In genomic region chr3:82085356-82085755, GRCh38 we compare ENCODE assay signal across 23 cellular contexts.
DNase-seq lines count a peak whose midpoint lies in the region; TF ChIP-seq lines count a peak whose summit lies in the region.
"Had no signal": no experiment of that assay in that cellular context is flagged by ENCODE, and none has a peak within 500 bp of the region (broad histone marks: within the 10 kb centered on the region; RNA-seq: fewer than 3 reads in every experiment).

No MANE protein-coding gene starts in this region.

- no TSS peak for BruUV-seq in Calu3 (replicated peaks; lab: Mats Ljungman, UMichigan)

- H3K4me3 ChIP-seq in HUES64 (ENCODE audit: low read length) (peak overlapping the region; percentile 20; the same call in 1 of the 2 replicates), dorsolateral prefrontal cortex (peak overlapping the region in 40 of 59 donors; percentile 1 to 58 (median 31)), neuron (ENCODE audit: low read length) (no peak overlapping the region)
- H3K4me3 ChIP-seq: BLaER1, tibial nerve had no signal

- no peak for DNase-seq in Calu3
- no peak for DNase-seq in dorsolateral prefrontal cortex
- DNase-seq in activated T-cell treated with anti-CD3 and anti-CD28 coated beads, Interleukin-2, amount 50 U/mL, for 48 hours: no peak
- no peak for DNase-seq in activated naive CD4-positive, alpha-beta T cell treated with anti-CD3 and anti-CD28 coated beads for 36 hours
- DNase-seq in SHP77 (lab: John Stamatoyannopoulos, UW): no peak
- DNase-seq: activated CD4-positive, alpha-beta memory T cell treated with anti-CD3 and anti-CD28 coated beads, Interleukin-2, amount 10 ng/mL, durations not matched to agents 7 days and 5 days; activated CD4-positive, alpha-beta T cell treated with anti-CD3 and anti-CD28 coated beads for 1 hour; aorta; Caco-2; DMS79; GDM1; left cardiac atrium; naive B cell; NCI-H1417 treated with DMSO at 0.1 percent for 48 hours; NCI-H774; RPMI8226; stimulated activated CD4-positive, alpha-beta T cell treated with anti-CD3 and anti-CD28 coated beads, Interleukin-2, amount 100 ng/mL, for 48 hours; T-helper 2 cell had no signal

- TF ChIP-seq CTCF in Calu3 (IDR thresholded peaks at IDR 0.05; ENCODE audit: unreplicated experiment) (no peak), dorsolateral prefrontal cortex (IDR thresholded peaks at IDR 0.05 in 54 of 56, conservative IDR thresholded peaks at IDR 0.05 in 2 of 56; ENCODE audit: low read depth in 1 of 56, partially characterized antibody in 56 of 56) (no peak)

- peaks cover 52% of the 10 kb centered on the region for H3K4me1 ChIP-seq in HUES64 (ENCODE audit: insufficient read depth, low read length)
- peaks cover 18% of the 10 kb centered on the region for H3K4me1 ChIP-seq in neuron (ENCODE audit: insufficient read depth, low read length)
- H3K4me1 ChIP-seq: Caco-2 had no signal

- H3K27me3 ChIP-seq in HUES64 (ENCODE audit: insufficient read depth, low read length): no peaks in the 10 kb centered on the region
- H3K27me3 ChIP-seq in dorsolateral prefrontal cortex: no peaks in the 10 kb centered on the region
- H3K27me3 ChIP-seq in neuron (ENCODE audit: insufficient read depth, low read length): no peaks in the 10 kb centered on the region
- H3K27me3 ChIP-seq: BLaER1, tibial nerve had no signal

- H3K27ac ChIP-seq in HUES64 (ENCODE audit: low read depth, low read length): peak overlapping the region; percentile 71; the same call in 1 of the 2 replicates
- no peak overlapping the region for H3K27ac ChIP-seq in dorsolateral prefrontal cortex
- H3K27ac ChIP-seq: BLaER1, tibial nerve had no signal

- no peaks in the 10 kb centered on the region for H3K27me3 Mint-ChIP-seq in Calu3 (ENCODE audit: unreplicated experiment)
- H3K27me3 Mint-ChIP-seq in activated naive CD4-positive, alpha-beta T cell treated with anti-CD3 and anti-CD28 coated beads for 36 hours (ENCODE audit: low read depth): no peaks in the 10 kb centered on the region
- H3K27me3 Mint-ChIP-seq: activated CD4-positive, alpha-beta memory T cell treated with anti-CD3 and anti-CD28 coated beads, Interleukin-2, amount 10 ng/mL, durations not matched to agents 7 days and 5 days; activated naive CD8-positive, alpha-beta T cell; naive B cell had no signal

- no peaks in the 10 kb centered on the region for H3K36me3 Mint-ChIP-seq in Calu3 (ENCODE audit: insufficient read depth, unreplicated experiment)
- no peaks in the 10 kb centered on the region for H3K36me3 Mint-ChIP-seq in activated naive CD4-positive, alpha-beta T cell treated with anti-CD3 and anti-CD28 coated beads for 36 hours (ENCODE audit: low read depth)
- H3K36me3 Mint-ChIP-seq: activated naive CD8-positive, alpha-beta T cell; naive B cell had no signal

- H3K27ac Mint-ChIP-seq in Calu3 (ENCODE audit: unreplicated experiment): no peak overlapping the region
- no peak overlapping the region for H3K27ac Mint-ChIP-seq in activated naive CD4-positive, alpha-beta T cell treated with anti-CD3 and anti-CD28 coated beads for 36 hours
- H3K27ac Mint-ChIP-seq: activated CD4-positive, alpha-beta memory T cell treated with anti-CD3 and anti-CD28 coated beads, Interleukin-2, amount 10 ng/mL, durations not matched to agents 7 days and 5 days; activated naive CD8-positive, alpha-beta T cell; naive B cell had no signal

- CTCF ChIA-PET in Calu3 (lab: Charles Lee): interaction anchor here (1.0 kb wide), 1 partner anchor 19 kb away, joined by 3 read pairs; no protein-coding TSS in a partner anchor
- CTCF ChIA-PET in activated naive CD4-positive, alpha-beta T cell treated with anti-CD3 and anti-CD28 coated beads for 36 hours (lab: Charles Lee): no interaction called here

- intact Hi-C loops in Calu3 (cut with micrococcal nuclease; ENCODE audit: unreplicated experiment) (no loop called here), dorsolateral prefrontal cortex (cut with DNase I) (no loop called here)
- intact Hi-C loops in activated naive CD4-positive, alpha-beta T cell treated with anti-CD3 and anti-CD28 coated beads for 36 hours (cut with micrococcal nuclease): no loop called here

- peak overlapping the region; percentile 38 for H3K4me3 Mint-ChIP-seq in Calu3 (ENCODE audit: low read depth, unreplicated experiment)
- no peak overlapping the region for H3K4me3 Mint-ChIP-seq in activated naive CD4-positive, alpha-beta T cell treated with anti-CD3 and anti-CD28 coated beads for 36 hours
- H3K4me3 Mint-ChIP-seq: activated CD4-positive, alpha-beta memory T cell treated with anti-CD3 and anti-CD28 coated beads, Interleukin-2, amount 10 ng/mL, durations not matched to agents 7 days and 5 days; activated naive CD8-positive, alpha-beta T cell; naive B cell had no signal

- H3K9me3 ChIP-seq in HUES64 (ENCODE audit: insufficient read depth, low read depth, low read length) (no peaks in the 10 kb centered on the region), neuron (ENCODE audit: low read length) (no peaks in the 10 kb centered on the region)
- H3K9me3 ChIP-seq: BLaER1, Caco-2, tibial nerve had no signal

- H3K9ac ChIP-seq in HUES64 (ENCODE audit: low read depth, low read length): peak overlapping the region; percentile 55
- H3K9ac ChIP-seq: BLaER1 had no signal

- H3K36me3 ChIP-seq in HUES64 (ENCODE audit: insufficient read depth, low read length): no peaks in the 10 kb centered on the region
- H3K36me3 ChIP-seq in neuron (ENCODE audit: insufficient read depth, low read length): no peaks in the 10 kb centered on the region
- H3K36me3 ChIP-seq: BLaER1, tibial nerve had no signal

- H2AFZ ChIP-seq in neuron (ENCODE audit: low read depth, low read length): peak overlapping the region; percentile 83

- 90% methylated on average over 3 of the region's 3 CpGs for WGBS in HUES64

- peaks cover 28% of the 10 kb centered on the region for H3K4me1 Mint-ChIP-seq in Calu3 (ENCODE audit: low read depth, unreplicated experiment)
- H3K4me1 Mint-ChIP-seq in activated naive CD4-positive, alpha-beta T cell treated with anti-CD3 and anti-CD28 coated beads for 36 hours (ENCODE audit: low read depth): no peaks in the 10 kb centered on the region
- H3K4me1 Mint-ChIP-seq: activated CD4-positive, alpha-beta memory T cell treated with anti-CD3 and anti-CD28 coated beads, Interleukin-2, amount 10 ng/mL, durations not matched to agents 7 days and 5 days had no signal

- H3K9me3 Mint-ChIP-seq in Calu3 (ENCODE audit: low read depth, unreplicated experiment): no peaks in the 10 kb centered on the region
- no peaks in the 10 kb centered on the region for H3K9me3 Mint-ChIP-seq in activated naive CD4-positive, alpha-beta T cell treated with anti-CD3 and anti-CD28 coated beads for 36 hours
- H3K9me3 Mint-ChIP-seq: activated CD4-positive, alpha-beta memory T cell treated with anti-CD3 and anti-CD28 coated beads, Interleukin-2, amount 10 ng/mL, durations not matched to agents 7 days and 5 days; naive B cell had no signal
